In the genomic region with DNA sequence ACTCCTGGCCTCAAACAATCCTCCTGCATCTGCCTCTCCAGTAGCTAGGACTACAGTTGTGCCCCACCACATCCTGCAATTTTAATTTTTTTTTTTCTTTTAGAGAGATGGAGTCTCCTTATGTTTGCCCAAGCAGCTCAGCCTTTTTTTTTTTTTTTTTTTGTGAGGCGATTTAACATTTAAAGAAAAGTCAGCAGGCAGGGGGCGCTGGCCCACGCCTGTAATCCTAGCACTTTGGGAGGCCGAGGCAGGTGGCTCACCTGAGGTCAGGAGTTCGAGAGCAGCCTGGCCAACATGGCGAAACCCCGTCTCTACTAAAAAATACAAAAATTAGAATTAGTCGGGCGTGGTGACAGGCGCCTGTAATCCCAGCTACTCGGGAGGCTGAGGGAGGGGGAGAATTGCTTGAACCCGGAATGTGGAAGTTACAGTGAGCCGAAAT, we compare ENCODE assay signal across 8 cellular contexts. TPM values are rescaled to one million over a fixed set of nuclear protein-coding genes. Genes with fewer than 3 reads are reported as not detected.
DNase-seq lines count a peak whose midpoint lies in the region; TF ChIP-seq lines count a peak whose summit lies in the region.
"Not testable (repeated sequence)": the region's sequence is repeated elsewhere in the genome, so short reads cannot be mapped to it uniquely, and the experiment has no call there.

No MANE protein-coding gene starts in this region.

- H3K27ac ChIP-seq in neural progenitor cell, testis: not testable (repeated sequence)

- H4K20me1 ChIP-seq in neural progenitor cell (ENCODE audit: low read depth) = not testable (repeated sequence)

- DNase-seq in DMS 273 (lab: John Stamatoyannopoulos, UW; ENCODE audit: unreplicated experiment) (peak; percentile 47), KBM-7 (peak; percentile 76), RPMI7951 (ENCODE audit: low read depth) (peak; percentile 30), astrocyte of the hippocampus (ENCODE audit: low read depth, low spot score) (peak; percentile 33), foreskin fibroblast (peak in 1 of 2 donors; percentile 60), neural progenitor cell (ENCODE audit: low spot score) (peak; percentile 58), testis (peak; percentile 36)
- DNase-seq in activated CD4-positive, alpha-beta memory T cell treated with anti-CD3 and anti-CD28 coated beads for 36 hours = peak; percentile 73

- H3K4me3 ChIP-seq in foreskin fibroblast (ENCODE audit: low read depth in 1 of 2, low read length in 2 of 2); neural progenitor cell: not testable (repeated sequence)
- peak overlapping the region in 1 of 2 donors; percentile 86 for H3K4me3 ChIP-seq in testis

- not testable (repeated sequence) for H3K36me3 Mint-ChIP-seq in activated CD4-positive, alpha-beta memory T cell treated with anti-CD3 and anti-CD28 coated beads for 36 hours; neural progenitor cell

- 55 to 63% methylated on average over 13 of the region's 13 CpGs for WGBS in testis, 2 donors

- in situ Hi-C loops in KBM-7 (cut with MboI; ENCODE audit: low pct_unique_long_range_greater_than_20kb, low sequenced_read_pairs) = not testable (repeated sequence)

- H2AFZ ChIP-seq in neural progenitor cell (replicated peaks) = not testable (repeated sequence)

- H3K36me3 ChIP-seq in neural progenitor cell; testis (ENCODE audit: low read depth, missing control alignments): not testable (repeated sequence)

- not testable (repeated sequence) for H3K27me3 ChIP-seq in neural progenitor cell, testis

- not testable (repeated sequence) for H3K4me2 ChIP-seq in neural progenitor cell

- H3K27ac Mint-ChIP-seq in activated CD4-positive, alpha-beta memory T cell treated with anti-CD3 and anti-CD28 coated beads for 36 hours; neural progenitor cell: not testable (repeated sequence)

- not testable (repeated sequence) for H3K27me3 Mint-ChIP-seq in activated CD4-positive, alpha-beta memory T cell treated with anti-CD3 and anti-CD28 coated beads for 36 hours
- H3K27me3 Mint-ChIP-seq in neural progenitor cell (ENCODE audit: insufficient read depth, low read depth) = peaks cover 14% of the 10 kb centered on the region

- H3F3A ChIP-seq in neural progenitor cell (ENCODE audit: low read depth) = peaks cover 38% of the 10 kb centered on the region

- H3K4me1 Mint-ChIP-seq in activated CD4-positive, alpha-beta memory T cell treated with anti-CD3 and anti-CD28 coated beads for 36 hours (ENCODE audit: low read depth) = peaks cover 13% of the 10 kb centered on the region
- peaks cover 26% of the 10 kb centered on the region for H3K4me1 Mint-ChIP-seq in neural progenitor cell

- CTCF ChIA-PET in activated CD4-positive, alpha-beta memory T cell treated with anti-CD3 and anti-CD28 coated beads for 36 hours (lab: Charles Lee) = interaction anchor here (0.6 to 8.9 kb wide), 21 partner anchors 8 to 1946 kb away, joined by 3 to 268 read pairs (median 5); a partner anchor contains a TSS

- H3K9ac ChIP-seq in neural progenitor cell = not testable (repeated sequence)

- not testable (repeated sequence) for TF ChIP-seq POLR2A in testis (IDR thresholded peaks at IDR 0.05)

- H3K9me3 Mint-ChIP-seq in activated CD4-positive, alpha-beta memory T cell treated with anti-CD3 and anti-CD28 coated beads for 36 hours; neural progenitor cell: not testable (repeated sequence)

- peak overlapping the region; percentile 32 for H3K4me3 Mint-ChIP-seq in activated CD4-positive, alpha-beta memory T cell treated with anti-CD3 and anti-CD28 coated beads for 36 hours
- peak overlapping the region; percentile 68 for H3K4me3 Mint-ChIP-seq in neural progenitor cell

- peaks cover 20% of the 10 kb centered on the region for H3K79me2 ChIP-seq in neural progenitor cell (ENCODE audit: low read depth)

- TF ChIP-seq CTCF in foreskin fibroblast (IDR thresholded peaks at IDR 0.05; ENCODE audit: low read depth, low read length) (peak; percentile 34), neural progenitor cell (IDR thresholded peaks at IDR 0.05) (peak; percentile 63), testis (IDR thresholded peaks at IDR 0.05) (peak in 2 of 3 experiments; percentile 34 to 36)

- H3K9me3 ChIP-seq in neural progenitor cell (ENCODE audit: low read depth); testis: not testable (repeated sequence)

- intact Hi-C loops in activated CD4-positive, alpha-beta memory T cell treated with anti-CD3 and anti-CD28 coated beads for 36 hours (cut with micrococcal nuclease) = loop anchor here (1.0 to 2.0 kb wide), 4 partner anchors 63 to 513 kb away; a partner anchor contains a TSS
- intact Hi-C loops in testis (cut with DNase I; ENCODE audit: low total_unique reads) = loop anchor here (10.0 kb wide), 1 partner anchor 131 kb away; no protein-coding TSS in a partner anchor

- not testable (repeated sequence) for H3K4me1 ChIP-seq in neural progenitor cell
- H3K4me1 ChIP-seq in testis = peaks cover 20% of the 10 kb centered on the region

- POLR2A ChIA-PET in activated CD4-positive, alpha-beta memory T cell treated with anti-CD3 and anti-CD28 coated beads for 36 hours (lab: Charles Lee) = interaction anchor here (0.6 to 2.4 kb wide), 5 partner anchors 136 to 540 kb away, joined by 3 to 23 read pairs (median 14); a partner anchor contains a TSS

RNA-seq across cellular contexts. Expression of a gene that starts 1.3 kb away (rescaled TPM):
- total RNA-seq in RPMI7951 (2014; rRNA removed; shearing (Covaris generic)) = 5.9 and 11.6 TPM in 2 replicates
- 10 to 100 TPM; 11.0 to 11.6 TPM for total RNA-seq in activated CD4-positive, alpha-beta memory T cell treated with anti-CD3 and anti-CD28 coated beads for 36 hours
- 15.3 and 24.1 TPM in 2 replicates for total RNA-seq in neural progenitor cell (ENCODE audit: low replicate concordance)
- total RNA-seq in testis = 10 to 100 TPM in 1 of 2 donors, 1 to 10 TPM in 1; 7.6 to 10.8 TPM
- polyA plus RNA-seq in testis (ENCODE audit: insufficient read depth, low read depth, low replicate concordance) = 5.8 TPM
